In the genomic region with DNA sequence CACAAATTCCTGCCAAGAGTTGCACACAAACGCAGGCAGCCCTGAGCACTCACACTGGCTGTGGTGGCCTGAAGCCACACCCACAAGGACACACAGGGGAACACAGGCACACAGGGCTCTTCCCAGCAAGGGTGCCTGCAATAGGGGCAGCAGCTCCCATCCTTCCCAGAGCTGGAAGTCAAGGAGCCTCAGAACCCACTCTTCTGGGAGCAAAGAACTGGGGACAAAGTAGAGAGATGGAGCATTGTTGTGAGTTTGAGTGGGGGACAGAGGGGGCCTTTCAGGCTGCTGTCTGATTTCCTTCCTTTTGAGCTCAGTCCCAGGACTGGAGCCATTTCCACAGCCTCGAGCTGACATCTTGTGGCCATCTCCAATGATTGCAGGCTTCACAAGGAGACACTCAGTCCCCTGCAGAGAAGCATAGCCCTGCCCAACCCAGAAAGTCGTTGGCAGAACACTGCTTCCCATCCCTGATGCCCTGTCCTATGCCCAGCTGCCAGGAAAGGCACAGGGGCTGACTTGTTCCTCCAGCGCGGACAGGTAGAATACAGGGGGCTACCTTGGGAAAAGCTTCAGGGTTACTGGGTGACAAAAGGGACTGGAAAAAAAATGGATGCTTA, we compare ENCODE assay signal across 9 cellular contexts. TPM values are rescaled to one million over a fixed set of nuclear protein-coding genes. Genes with fewer than 3 reads are reported as not detected.
A peak's percentile ranks its signal among the peaks of the same experiment; 100 is the strongest.
DNase-seq lines count a peak whose midpoint lies in the region; ATAC-seq and TF ChIP-seq lines count a peak whose summit lies in the region.
"Had no signal": no experiment of that assay in that cellular context is flagged by ENCODE, and none has a peak within 500 bp of the region (broad histone marks: within the 10 kb centered on the region; RNA-seq: fewer than 3 reads in every experiment).

No MANE protein-coding gene starts in this region.

- H3K9me1 ChIP-seq in IMR-90 (ENCODE audit: insufficient read depth, low read length), result peaks cover 4% of the 10 kb centered on the region; the same call in 1 of the 2 replicates

- no peak overlapping the region for H3K56ac ChIP-seq in IMR-90 (ENCODE audit: extremely low read depth, insufficient read depth, low read length)

- TF ChIP-seq CTCF in IMR-90 (conservative IDR thresholded peaks at IDR 0.05; ENCODE audit: low read depth, low read length) (peak; percentile 86), cardiac fibroblast (IDR thresholded peaks at IDR 0.05; ENCODE audit: low read depth, low read length) (peak; percentile 81)

- no peak overlapping the region for H3K14ac ChIP-seq in IMR-90 (replicated peaks; ENCODE audit: low read depth, low read length)

- no peaks in the 10 kb centered on the region for H3K27me3 ChIP-seq in IMR-90 (ENCODE audit: control insufficient read depth, insufficient read depth, low read length)

- peaks cover 44 to 71% of the 10 kb centered on the region in 2 donors for H3K27me3 Mint-ChIP-seq in stimulated activated naive B cell treated with anti-CD40 and anti-IgM and Interleukin-4, amounts not matched to agents 10 μg/mL and 1 μg/mL and 100 μg/mL, for 72 hours

- DNase-seq in NCI-H146 (lab: John Stamatoyannopoulos, UW) (peak; percentile 62), NCI-H146 treated with DMSO at 0.1 percent for 48 hours (lab: John Stamatoyannopoulos, UW; ENCODE audit: unreplicated experiment) (no peak), IMR-90 (peak; percentile 77), RPMI7951 (ENCODE audit: low read depth) (peak; percentile 63), cardiac fibroblast (ENCODE audit: low read depth in 2 of 2) (peak; percentile 82 to 83), left kidney (ENCODE audit: low read depth, low spot score) (peak; percentile 94)
- DNase-seq in stimulated activated naive B cell treated with anti-CD40 and anti-IgM and Interleukin-4, amounts not matched to agents 10 μg/mL and 1 μg/mL and 100 μg/mL, for 72 hours, result peak; percentile 18

- ATAC-seq in IMR-90 (ENCODE audit: low read depth) (peak; percentile 94), HG03565 (IDR thresholded peaks at IDR 0.05; ENCODE audit: unreplicated experiment) (no peak)
- peak; percentile 83 to 88 for ATAC-seq in stimulated activated naive B cell treated with anti-CD40 and anti-IgM and Interleukin-4, amounts not matched to agents 10 μg/mL and 1 μg/mL and 100 μg/mL, for 72 hours (replicated peaks)

- H4K5ac ChIP-seq in IMR-90 (ENCODE audit: low read depth, low read length), result no peak overlapping the region

- peaks cover 19% of the 10 kb centered on the region for H3K4me1 ChIP-seq in IMR-90 (ENCODE audit: control insufficient read depth, insufficient read depth, low read length)

- H2BK15ac ChIP-seq in IMR-90 (ENCODE audit: low read depth, low read length), result no peak overlapping the region

- peak; percentile 96 for TF ChIP-seq RAD21 in IMR-90 (IDR thresholded peaks at IDR 0.05; ENCODE audit: low read length)

- no peak overlapping the region for H3K4me3 Mint-ChIP-seq in stimulated activated naive B cell treated with anti-CD40 and anti-IgM and Interleukin-4, amounts not matched to agents 10 μg/mL and 1 μg/mL and 100 μg/mL, for 72 hours
- H3K4me3 Mint-ChIP-seq: CD8-positive, alpha-beta memory T cell had no signal

- H4K8ac ChIP-seq in IMR-90 (ENCODE audit: low read depth in 2 of 2, low read length in 2 of 2), result 0 out of 4 replicates have a peak overlapping the region, but pooled peaks of 1 of the 2 experiments have one; percentile 20

- H3K4me1 Mint-ChIP-seq in stimulated activated naive B cell treated with anti-CD40 and anti-IgM and Interleukin-4, amounts not matched to agents 10 μg/mL and 1 μg/mL and 100 μg/mL, for 72 hours, result peaks cover 0 to 2% of the 10 kb centered on the region in 2 donors
- H3K4me1 Mint-ChIP-seq: CD8-positive, alpha-beta memory T cell had no signal

- H3K4me2 ChIP-seq in IMR-90 (ENCODE audit: low read depth, low read length), result no peak overlapping the region

- H3K27ac ChIP-seq in IMR-90 (ENCODE audit: insufficient read depth, low read length), result no peak overlapping the region

- no peaks in the 10 kb centered on the region for H3K9me3 ChIP-seq in IMR-90 (ENCODE audit: control insufficient read depth, insufficient read depth, low read length)

- H3K23ac ChIP-seq in IMR-90 (ENCODE audit: low read depth, low read length), result no peak overlapping the region

- WGBS in IMR-90 (ENCODE audit: extremely low coverage in 2 of 2, insufficient read length in 1 of 2), 2 experiments, result 10% methylated on average over 2 of the region's 5 CpGs; no CpG with 5 or more reads in 1 of the 2 experiments

- no peak overlapping the region for H3K4ac ChIP-seq in IMR-90 (ENCODE audit: low read depth, low read length)

- no peaks in the 10 kb centered on the region for H3K79me1 ChIP-seq in IMR-90 (ENCODE audit: low read depth in 1 of 2, low read length in 2 of 2)

- H3K4me3 ChIP-seq in IMR-90 (ENCODE audit: insufficient read depth, low read depth, low read length), result no peak overlapping the region
- H3K4me3 ChIP-seq in cardiac fibroblast (replicated peaks in 1 of 2; ENCODE audit: low read depth in 2 of 2, low read length in 2 of 2), result no peak overlapping the region

- no peak overlapping the region; the same call in 1 of the 2 replicates for H2BK120ac ChIP-seq in IMR-90 (ENCODE audit: low read depth, low read length)

- no peak overlapping the region for H2BK20ac ChIP-seq in IMR-90 (ENCODE audit: low read depth, low read length)

- H4K91ac ChIP-seq in IMR-90 (ENCODE audit: insufficient read depth, low read depth, low read length), result no peak overlapping the region

- H4K20me1 ChIP-seq in IMR-90 (ENCODE audit: insufficient read depth, low read length), result no peaks in the 10 kb centered on the region

- dilution Hi-C loops in IMR-90 (cut with HindIII; ENCODE audit: low sequenced_read_pairs, unreplicated experiment), result no loop called here

- H2BK5ac ChIP-seq in IMR-90 (ENCODE audit: low read depth, low read length, poor library complexity, severe bottlenecking), result no peak overlapping the region

- CTCF ChIA-PET in IMR-90 (lab: Yijun Ruan, JAX), result interaction anchor here (0.6 to 1.6 kb wide), 7 partner anchors 24 to 371 kb away, joined by 3 to 5 read pairs (median 4); a partner anchor contains a TSS

- BruUV-seq in IMR-90 (replicated peaks; lab: Mats Ljungman, UMichigan), result no TSS peak

- H2AFZ ChIP-seq in IMR-90 (replicated peaks; ENCODE audit: low read length, poor library complexity), result peak overlapping the region; percentile 58

- no peaks in the 10 kb centered on the region for H3K9me3 Mint-ChIP-seq in stimulated activated naive B cell treated with anti-CD40 and anti-IgM and Interleukin-4, amounts not matched to agents 10 μg/mL and 1 μg/mL and 100 μg/mL, for 72 hours
- H3K9me3 Mint-ChIP-seq: CD8-positive, alpha-beta memory T cell had no signal

- H2AK9ac ChIP-seq in IMR-90 (replicated peaks; ENCODE audit: low read depth, low read length, poor library complexity), result peak overlapping the region; percentile 11

- H3K9ac ChIP-seq in IMR-90 (ENCODE audit: low read depth, low read length), result no peak overlapping the region

- H2AK5ac ChIP-seq in IMR-90 (ENCODE audit: low read depth, low read length), result no peak overlapping the region

- in situ Hi-C loops in IMR-90 (cut with MboI; ENCODE audit: low sequenced_read_pairs), result loop anchor here (5.0 to 25.0 kb wide), 2 partner anchors 206 to 541 kb away; a partner anchor contains a TSS

- H3K18ac ChIP-seq in IMR-90 (ENCODE audit: low read depth, low read length), result no peak overlapping the region

- intact Hi-C loops in IMR-90 (cut with micrococcal nuclease), result loop anchor here (1.0 to 10.0 kb wide), 8 partner anchors 134 to 540 kb away; a partner anchor contains a TSS

- H3K27ac Mint-ChIP-seq in stimulated activated naive B cell treated with anti-CD40 and anti-IgM and Interleukin-4, amounts not matched to agents 10 μg/mL and 1 μg/mL and 100 μg/mL, for 72 hours, result no peak overlapping the region
- H3K27ac Mint-ChIP-seq: CD8-positive, alpha-beta memory T cell had no signal

- POLR2A ChIA-PET in IMR-90 (lab: Charles Lee; ENCODE audit: unreplicated experiment), result no interaction called here

- H3K36me3 ChIP-seq in IMR-90 (ENCODE audit: control insufficient read depth, insufficient read depth, low read length), result no peaks in the 10 kb centered on the region

- H3K36me3 Mint-ChIP-seq in stimulated activated naive B cell treated with anti-CD40 and anti-IgM and Interleukin-4, amounts not matched to agents 10 μg/mL and 1 μg/mL and 100 μg/mL, for 72 hours, result no peaks in the 10 kb centered on the region
- H3K36me3 Mint-ChIP-seq: CD8-positive, alpha-beta memory T cell had no signal

- peak; percentile 50; the same call in 1 of the 2 replicates for TF ChIP-seq POLR2A in IMR-90 (IDR thresholded peaks at IDR 0.05; ENCODE audit: low read depth, low read length)

TF ChIP-seq in IMR-90, 13 proteins besides CTCF, POLR2A, EP300 and RAD21:
- TF ChIP-seq, protein P1, sequence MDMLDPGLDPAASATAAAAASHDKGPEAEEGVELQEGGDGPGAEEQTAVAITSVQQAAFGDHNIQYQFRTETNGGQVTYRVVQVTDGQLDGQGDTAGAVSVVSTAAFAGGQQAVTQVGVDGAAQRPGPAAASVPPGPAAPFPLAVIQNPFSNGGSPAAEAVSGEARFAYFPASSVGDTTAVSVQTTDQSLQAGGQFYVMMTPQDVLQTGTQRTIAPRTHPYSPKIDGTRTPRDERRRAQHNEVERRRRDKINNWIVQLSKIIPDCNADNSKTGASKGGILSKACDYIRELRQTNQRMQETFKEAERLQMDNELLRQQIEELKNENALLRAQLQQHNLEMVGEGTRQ (IDR thresholded peaks at IDR 0.05; ENCODE audit: low read depth, low read length), result no peak
- TF ChIP-seq MAZ (IDR thresholded peaks at IDR 0.05; ENCODE audit: borderline replicate concordance, low read depth, low read length) (peak; percentile 44; the same call in 1 of the 2 replicates), SMC3 (IDR thresholded peaks at IDR 0.05; ENCODE audit: low read depth, low read length) (peak; percentile 91)

RNA-seq across cellular contexts. Expression of a gene that starts 34.4 kb away (rescaled TPM):
- total RNA-seq in IMR-90 (2012; rRNA removed), result 21.7 and 28.1 TPM in 2 replicates
- 5.7 and 8.5 TPM in 2 replicates for polyA plus RNA-seq in IMR-90 (2012; rRNA removed)
- 1.8 and 1.9 TPM in 2 replicates for polyA plus RNA-seq in IMR-90 (2012; cell fraction: cytosol; rRNA removed)
- polyA plus RNA-seq in IMR-90 (2012; cell fraction: nucleus; rRNA removed; ENCODE audit: low replicate concordance), result 7.5 and 25.7 TPM in 2 replicates
- total RNA-seq in RPMI7951 (2014; rRNA removed; shearing (Covaris generic)), result 20.5 and 23.1 TPM in 2 replicates
